Comparison of ENCODE assay signal across 1 cellular context in the genomic region with DNA sequence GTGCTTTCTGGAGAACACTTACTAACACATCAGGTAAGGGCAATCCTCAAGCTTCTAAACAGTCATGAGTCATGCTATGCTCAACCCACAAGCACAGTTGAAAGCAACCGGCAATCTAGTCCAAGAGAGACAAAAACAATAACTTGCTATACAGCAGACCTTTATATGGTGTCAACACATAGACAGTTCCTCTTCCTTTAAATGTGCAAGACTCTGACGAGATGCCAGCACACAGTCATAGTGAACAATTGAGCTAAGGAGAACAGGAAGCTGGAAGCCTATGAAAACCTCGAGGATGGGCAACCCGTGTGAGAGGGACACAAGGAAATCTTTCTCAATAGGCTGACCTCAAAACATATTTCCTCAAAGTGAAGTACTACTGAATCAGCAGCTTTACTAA.
TF ChIP-seq lines count a peak whose summit lies in the region.

No MANE protein-coding gene starts in this region.

TF ChIP-seq in IMR-90, 13 proteins besides CTCF, POLR2A, EP300 and RAD21:
- no peak for TF ChIP-seq CEBPB (IDR thresholded peaks at IDR 0.05; ENCODE audit: low read depth, low read length)
- no peak for TF ChIP-seq SMC3 (IDR thresholded peaks at IDR 0.05; ENCODE audit: low read depth, low read length)
- TF ChIP-seq FOS (IDR thresholded peaks at IDR 0.05; ENCODE audit: low read depth, low read length): no peak
- TF ChIP-seq, protein P1, sequence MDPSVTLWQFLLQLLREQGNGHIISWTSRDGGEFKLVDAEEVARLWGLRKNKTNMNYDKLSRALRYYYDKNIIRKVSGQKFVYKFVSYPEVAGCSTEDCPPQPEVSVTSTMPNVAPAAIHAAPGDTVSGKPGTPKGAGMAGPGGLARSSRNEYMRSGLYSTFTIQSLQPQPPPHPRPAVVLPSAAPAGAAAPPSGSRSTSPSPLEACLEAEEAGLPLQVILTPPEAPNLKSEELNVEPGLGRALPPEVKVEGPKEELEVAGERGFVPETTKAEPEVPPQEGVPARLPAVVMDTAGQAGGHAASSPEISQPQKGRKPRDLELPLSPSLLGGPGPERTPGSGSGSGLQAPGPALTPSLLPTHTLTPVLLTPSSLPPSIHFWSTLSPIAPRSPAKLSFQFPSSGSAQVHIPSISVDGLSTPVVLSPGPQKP (IDR thresholded peaks at IDR 0.05; ENCODE audit: borderline replicate concordance, low read depth, low read length): no peak
- TF ChIP-seq RCOR1 (IDR thresholded peaks at IDR 0.05; ENCODE audit: insufficient replicate concordance, low read length): no peak
- no peak for TF ChIP-seq MAZ (IDR thresholded peaks at IDR 0.05; ENCODE audit: borderline replicate concordance, low read depth, low read length)
- no peak for TF ChIP-seq CHD1 (IDR thresholded peaks at IDR 0.05; ENCODE audit: low read depth, low read length)
- TF ChIP-seq MXI1 (IDR thresholded peaks at IDR 0.05; ENCODE audit: borderline replicate concordance, low read depth, low read length): no peak
- TF ChIP-seq NFE2L2 (IDR thresholded peaks at IDR 0.05; ENCODE audit: low read depth, low read length): no peak
- no peak for TF ChIP-seq USF2 (IDR thresholded peaks at IDR 0.05; ENCODE audit: low read depth, low read length)
